1 cellular context compared by ENCODE assay signal in genomic region chr4:80335226-80335553, GRCh38.
TF ChIP-seq lines count a peak whose summit lies in the region.

No MANE protein-coding gene starts in this region.

TF ChIP-seq in GM12878, 131 proteins besides CTCF, POLR2A, EP300 and RAD21 (continued from another document):
- TF ChIP-seq CUX1 (IDR thresholded peaks at IDR 0.05; ENCODE audit: insufficient replicate concordance, low read depth, low read length) (no peak), ZNF24 (IDR thresholded peaks at IDR 0.05) (no peak), NBN (IDR thresholded peaks at IDR 0.05) (no peak), LARP7 (IDR thresholded peaks at IDR 0.05) (no peak), SUPT20H (IDR thresholded peaks at IDR 0.05; ENCODE audit: borderline replicate concordance, control insufficient read depth, low read depth, low read length) (no peak), IRF5 (IDR thresholded peaks at IDR 0.05; ENCODE audit: borderline replicate concordance) (no peak), ZZZ3 (IDR thresholded peaks at IDR 0.05; ENCODE audit: control insufficient read depth, insufficient read length, low read depth) (no peak), CHD4 (IDR thresholded peaks at IDR 0.05) (no peak), BCL11A (IDR thresholded peaks at IDR 0.05; ENCODE audit: low read depth, low read length) (no peak), E4F1 (IDR thresholded peaks at IDR 0.05; ENCODE audit: borderline replicate concordance, partially characterized antibody) (no peak), NR2F1 (conservative IDR thresholded peaks at IDR 0.05) (no peak), NFXL1 (IDR thresholded peaks at IDR 0.05; ENCODE audit: borderline replicate concordance) (no peak), STAT1 (conservative IDR thresholded peaks at IDR 0.05) (no peak)
